ENCODE assay signal across 1 cellular context in genomic region chr3:5485427-5485826, GRCh38.
TF ChIP-seq lines count a peak whose summit lies in the region.

No MANE protein-coding gene starts in this region.

TF ChIP-seq in HepG2, 621 proteins besides CTCF, POLR2A, EP300 and RAD21 (continued from another document):
- TF ChIP-seq, protein P1, sequence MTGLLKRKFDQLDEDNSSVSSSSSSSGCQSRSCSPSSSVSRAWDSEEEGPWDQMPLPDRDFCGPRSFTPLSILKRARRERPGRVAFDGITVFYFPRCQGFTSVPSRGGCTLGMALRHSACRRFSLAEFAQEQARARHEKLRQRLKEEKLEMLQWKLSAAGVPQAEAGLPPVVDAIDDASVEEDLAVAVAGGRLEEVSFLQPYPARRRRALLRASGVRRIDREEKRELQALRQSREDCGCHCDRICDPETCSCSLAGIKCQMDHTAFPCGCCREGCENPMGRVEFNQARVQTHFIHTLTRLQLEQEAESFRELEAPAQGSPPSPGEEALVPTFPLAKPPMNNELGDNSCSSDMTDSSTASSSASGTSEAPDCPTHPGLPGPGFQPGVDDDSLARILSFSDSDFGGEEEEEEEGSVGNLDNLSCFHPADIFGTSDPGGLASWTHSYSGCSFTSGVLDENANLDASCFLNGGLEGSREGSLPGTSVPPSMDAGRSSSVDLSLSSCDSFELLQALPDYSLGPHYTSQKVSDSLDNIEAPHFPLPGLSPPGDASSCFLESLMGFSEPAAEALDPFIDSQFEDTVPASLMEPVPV (CRISPR knock-in tag; IDR thresholded peaks at IDR 0.05) = no peak
- TF ChIP-seq ZNF331 (CRISPR knock-in tag; IDR thresholded peaks at IDR 0.05) (no peak), ZNF207 (IDR thresholded peaks at IDR 0.05; ENCODE audit: borderline replicate concordance) (no peak), ZNF746 (CRISPR knock-in tag; IDR thresholded peaks at IDR 0.05) (no peak), ZXDC (CRISPR knock-in tag; IDR thresholded peaks at IDR 0.05) (no peak), ZFP41 (CRISPR knock-in tag; IDR thresholded peaks at IDR 0.05; ENCODE audit: borderline replicate concordance) (no peak)
- TF ChIP-seq, protein P2, sequence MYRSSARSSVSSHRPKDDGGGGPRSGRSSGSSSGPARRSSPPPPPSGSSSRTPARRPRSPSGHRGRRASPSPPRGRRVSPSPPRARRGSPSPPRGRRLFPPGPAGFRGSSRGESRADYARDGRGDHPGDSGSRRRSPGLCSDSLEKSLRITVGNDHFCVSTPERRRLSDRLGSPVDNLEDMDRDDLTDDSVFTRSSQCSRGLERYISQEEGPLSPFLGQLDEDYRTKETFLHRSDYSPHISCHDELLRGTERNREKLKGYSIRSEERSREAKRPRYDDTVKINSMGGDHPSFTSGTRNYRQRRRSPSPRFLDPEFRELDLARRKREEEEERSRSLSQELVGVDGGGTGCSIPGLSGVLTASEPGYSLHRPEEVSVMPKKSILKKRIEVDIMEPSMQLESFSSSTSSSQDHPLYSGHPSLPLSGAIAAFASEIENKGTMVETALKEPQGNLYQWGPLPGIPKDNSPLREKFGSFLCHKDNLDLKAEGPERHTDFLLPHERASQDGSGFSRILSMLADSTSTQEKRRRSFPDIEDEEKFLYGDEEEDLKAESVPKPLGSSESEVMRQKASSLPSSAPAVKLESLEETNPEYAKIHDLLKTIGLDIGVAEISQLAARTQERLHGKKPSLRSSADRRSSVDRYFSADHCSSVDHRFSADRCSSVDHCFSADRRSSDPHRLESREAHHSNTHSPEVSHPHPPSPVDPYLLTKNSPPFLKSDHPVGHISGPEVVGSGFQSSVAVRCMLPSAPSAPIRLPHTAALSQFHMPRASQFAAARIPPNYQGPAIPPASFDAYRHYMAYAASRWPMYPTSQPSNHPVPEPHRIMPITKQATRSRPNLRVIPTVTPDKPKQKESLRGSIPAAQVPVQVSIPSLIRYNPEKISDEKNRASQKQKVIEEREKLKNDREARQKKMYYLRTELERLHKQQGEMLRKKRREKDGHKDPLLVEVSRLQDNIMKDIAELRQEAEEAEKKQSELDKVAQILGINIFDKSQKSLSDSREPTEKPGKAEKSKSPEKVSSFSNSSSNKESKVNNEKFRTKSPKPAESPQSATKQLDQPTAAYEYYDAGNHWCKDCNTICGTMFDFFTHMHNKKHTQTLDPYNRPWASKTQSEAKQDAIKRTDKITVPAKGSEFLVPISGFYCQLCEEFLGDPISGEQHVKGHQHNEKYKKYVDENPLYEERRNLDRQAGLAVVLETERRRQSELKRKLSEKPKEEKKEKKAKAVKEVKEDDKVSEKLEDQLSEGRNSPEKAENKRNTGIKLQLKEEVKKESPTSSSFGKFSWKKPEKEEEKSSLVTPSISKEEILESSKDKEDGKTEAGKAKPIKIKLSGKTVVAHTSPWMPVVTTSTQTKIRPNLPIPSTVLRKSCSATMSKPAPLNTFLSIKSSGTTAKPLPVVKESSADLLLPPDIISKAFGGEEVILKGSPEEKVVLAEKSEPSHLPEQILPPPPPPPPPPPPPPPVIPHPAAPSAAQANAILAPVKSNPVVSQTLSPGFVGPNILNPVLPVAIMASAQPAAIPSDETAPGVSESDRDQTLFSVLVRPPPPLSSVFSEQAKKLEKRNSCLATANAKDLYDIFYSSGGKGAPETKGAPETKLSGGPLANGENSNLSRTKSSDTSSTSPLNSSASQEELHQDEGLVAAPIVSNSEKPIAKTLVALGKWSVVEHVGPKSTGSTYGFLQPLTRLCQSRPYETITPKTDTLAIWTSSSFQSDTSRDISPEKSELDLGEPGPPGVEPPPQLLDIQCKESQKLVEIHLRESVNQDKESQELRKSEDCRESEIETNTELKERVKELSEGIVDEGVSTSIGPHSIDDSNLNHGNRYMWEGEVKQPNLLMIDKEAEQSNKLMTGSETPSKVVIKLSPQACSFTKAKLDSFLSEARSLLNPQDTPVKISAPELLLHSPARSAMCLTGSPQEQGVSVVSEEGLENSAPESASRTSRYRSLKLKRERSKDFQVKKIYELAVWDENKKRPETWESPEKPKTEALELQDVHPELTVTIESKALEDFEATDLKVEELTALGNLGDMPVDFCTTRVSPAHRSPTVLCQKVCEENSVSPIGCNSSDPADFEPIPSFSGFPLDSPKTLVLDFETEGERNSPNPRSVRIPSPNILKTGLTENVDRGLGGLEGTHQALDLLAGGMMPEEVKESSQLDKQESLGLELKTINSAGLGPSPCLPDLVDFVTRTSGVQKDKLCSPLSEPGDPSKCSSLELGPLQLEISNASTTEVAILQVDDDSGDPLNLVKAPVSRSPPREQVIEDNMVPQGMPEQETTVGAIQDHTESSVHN (CRISPR knock-in tag; IDR thresholded peaks at IDR 0.05) = no peak
